22 cellular contexts compared by ENCODE assay signal in the genomic region with DNA sequence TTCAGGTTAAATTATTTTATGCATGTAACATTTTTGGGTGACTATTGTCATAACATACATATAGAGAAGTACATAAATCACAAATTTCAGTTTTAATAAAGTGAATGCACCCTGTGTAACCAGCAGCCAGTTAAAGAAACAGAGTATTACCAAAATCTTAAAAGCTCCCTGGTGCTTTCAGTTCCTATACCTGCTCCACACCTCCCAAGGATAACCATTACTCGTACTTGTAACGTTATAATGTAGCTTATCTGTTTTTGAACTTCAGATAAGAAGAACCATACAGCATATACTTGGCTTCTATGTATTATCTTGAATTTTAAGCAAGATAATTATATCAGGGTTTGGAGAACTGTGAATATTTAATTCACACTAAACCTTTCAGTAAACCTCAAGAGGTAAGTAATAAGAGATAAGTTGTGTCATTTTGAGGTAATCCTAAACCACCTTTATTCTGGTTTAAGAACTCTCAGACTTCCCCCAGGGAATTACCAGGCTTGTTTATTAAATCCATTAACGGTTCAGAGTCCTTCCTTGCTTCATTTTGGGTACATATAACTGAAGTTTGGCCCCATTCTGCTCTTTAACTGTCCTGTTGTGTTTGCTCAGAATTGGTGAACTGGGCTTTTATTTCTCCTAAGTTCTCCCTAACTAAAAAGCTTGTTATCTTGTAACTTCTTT. TPM values are rescaled to one million over a fixed set of nuclear protein-coding genes. Genes with fewer than 3 reads are reported as not detected.
DNase-seq lines count a peak whose midpoint lies in the region; ATAC-seq, FAIRE-seq and TF ChIP-seq lines count a peak whose summit lies in the region.
"Had no signal": no experiment of that assay in that cellular context is flagged by ENCODE, and none has a peak within 500 bp of the region (broad histone marks: within the 10 kb centered on the region; RNA-seq: fewer than 3 reads in every experiment).

No MANE protein-coding gene starts in this region.

- DNase-seq in A549 (ENCODE audit: low read depth in 1 of 2, low spot score in 1 of 2) (no peak), DMS 273 treated with DMSO at 0.1 percent for 48 hours (lab: John Stamatoyannopoulos, UW) (peak; percentile 8), NCI-H2171 (lab: John Stamatoyannopoulos, UW) (peak; percentile 35), HepG2 (ENCODE audit: low spot score) (peak; percentile 70), foreskin fibroblast (no peak), GF-D8 (lab: John Stamatoyannopoulos, UW) (no peak), substantia nigra (lab: John Stamatoyannopoulos, UW) (no peak)
- DNase-seq in activated naive CD4-positive, alpha-beta T cell treated with anti-CD3 and anti-CD28 coated beads for 36 hours: no peak
- DNase-seq: activated CD4-positive, alpha-beta memory T cell treated with anti-CD3 and anti-CD28 coated beads, Interleukin-2, amount 10 ng/mL, durations not matched to agents 7 days and 5 days; activated naive CD4-positive, alpha-beta T cell treated with Interleukin-2 at 50 U/mL for 16 hours; anterior cingulate cortex; cortex of kidney; left cardiac atrium; midbrain; NCI-H1092; NCI-H774 had no signal

- peaks cover 22% of the 10 kb centered on the region for H3K4me1 ChIP-seq in A549
- H3K4me1 ChIP-seq in HepG2 (ENCODE audit: insufficient read depth, low read length): peaks cover 38% of the 10 kb centered on the region

- H3K9me3 ChIP-seq in A549 (peaks cover 20% of the 10 kb centered on the region), HepG2 (ENCODE audit: low read length) (peaks cover 5% of the 10 kb centered on the region)

- H3K27ac ChIP-seq in A549: no peak overlapping the region
- H3K27ac ChIP-seq in HepG2 (ENCODE audit: extremely low read length, insufficient read depth, low read length): peak overlapping the region; percentile 53
- H3K27ac ChIP-seq in substantia nigra (ENCODE audit: low read depth, low read length, poor library complexity, severe bottlenecking): no peak overlapping the region
- H3K27ac ChIP-seq: cardiac muscle cell had no signal

- H3K79me2 ChIP-seq in HepG2 (ENCODE audit: insufficient read depth, low read length): peaks cover 19% of the 10 kb centered on the region

- peaks cover 54% of the 10 kb centered on the region for H3K4me1 Mint-ChIP-seq in activated naive CD4-positive, alpha-beta T cell treated with anti-CD3 and anti-CD28 coated beads for 36 hours (ENCODE audit: low read depth)

- intact Hi-C loops in HepG2 (cut with micrococcal nuclease; ENCODE audit: unreplicated experiment): no loop called here
- intact Hi-C loops in activated naive CD4-positive, alpha-beta T cell treated with anti-CD3 and anti-CD28 coated beads for 36 hours (cut with micrococcal nuclease): loop anchor here (10.0 kb wide), 1 partner anchor 199 kb away; no protein-coding TSS in a partner anchor

- in situ Hi-C loops in HepG2 (cut with HindIII; ENCODE audit: extremely low pct_ligation_motif_present, low pct_unique_long_range_greater_than_20kb): loop anchor here (5.0 kb wide), 1 partner anchor 58 kb away; a partner anchor contains a TSS

- no peak for TF ChIP-seq EP300 in A549 (IDR thresholded peaks at IDR 0.05)
- peak in 1 of 2 experiments; percentile 75; a peak in 2 of 4 replicates for TF ChIP-seq EP300 in HepG2 (IDR thresholded peaks at IDR 0.05; ENCODE audit: low read depth in 2 of 2, low read length in 2 of 2)
- no peak for TF ChIP-seq EP300 in HepG2 (CRISPR knock-in tag; IDR thresholded peaks at IDR 0.05; ENCODE audit: borderline replicate concordance)

- H3K4me3 Mint-ChIP-seq in activated naive CD4-positive, alpha-beta T cell treated with anti-CD3 and anti-CD28 coated beads for 36 hours: no peak overlapping the region
- H3K4me3 Mint-ChIP-seq: activated CD4-positive, alpha-beta memory T cell treated with anti-CD3 and anti-CD28 coated beads, Interleukin-2, amount 10 ng/mL, durations not matched to agents 7 days and 5 days; CD14-positive monocyte; neural crest cell had no signal

- no peak for TF ChIP-seq POLR2A in A549 (IDR thresholded peaks at IDR 0.05; ENCODE audit: low read length)
- TF ChIP-seq POLR2A in HepG2 (IDR thresholded peaks at IDR 0.05; ENCODE audit: insufficient read depth in 1 of 2, low read depth in 2 of 2, low read length in 2 of 2): no peak

- H3K4me2 ChIP-seq in A549: peak overlapping the region; percentile 6; the same call in 1 of the 3 replicates
- H3K4me2 ChIP-seq in HepG2 (ENCODE audit: low read depth, low read length): peak overlapping the region; percentile 53

- no peaks in the 10 kb centered on the region for H3K27me3 ChIP-seq in HepG2 (ENCODE audit: control insufficient read depth in 1 of 2, insufficient read depth in 2 of 2, low read length in 2 of 2)
- H3K27me3 ChIP-seq: cardiac muscle cell had no signal

- H2AFZ ChIP-seq in HepG2 (ENCODE audit: low read length): no peak overlapping the region

- H3K27ac Mint-ChIP-seq in activated naive CD4-positive, alpha-beta T cell treated with anti-CD3 and anti-CD28 coated beads for 36 hours: no peak overlapping the region
- H3K27ac Mint-ChIP-seq: activated CD4-positive, alpha-beta memory T cell treated with anti-CD3 and anti-CD28 coated beads, Interleukin-2, amount 10 ng/mL, durations not matched to agents 7 days and 5 days; CD14-positive monocyte; progenitor cell of endocrine pancreas had no signal

- no peak for TF ChIP-seq CTCF in A549 (IDR thresholded peaks at IDR 0.05)
- TF ChIP-seq CTCF in HepG2 (CRISPR knock-in tag; IDR thresholded peaks at IDR 0.05): no peak
- no peak for TF ChIP-seq CTCF in foreskin fibroblast (IDR thresholded peaks at IDR 0.05; ENCODE audit: low read depth, low read length)

- ATAC-seq in A549: no peak
- ATAC-seq in HepG2: peak; percentile 95
- ATAC-seq: left cardiac atrium, Right ventricle myocardium inferior had no signal

- 66% methylated on average over 3 of the region's 3 CpGs for WGBS in A549 (ENCODE audit: missing lambda C conversion rate)
- 14% methylated on average over 3 of the region's 3 CpGs for WGBS in HepG2 (ENCODE audit: low lambda C conversion rate)

- CTCF ChIA-PET in A549 (lab: Yijun Ruan, JAX) (interaction anchor here (0.6 to 1.6 kb wide), 4 partner anchors 8 to 143 kb away, joined by 3 read pairs; no protein-coding TSS in a partner anchor), HepG2 (lab: Yijun Ruan, JAX; ENCODE audit: low intra/inter-chr PET ratio, low total read pairs) (no interaction called here)
- CTCF ChIA-PET in activated naive CD4-positive, alpha-beta T cell treated with anti-CD3 and anti-CD28 coated beads for 36 hours (lab: Charles Lee): interaction anchor here (0.7 to 0.8 kb wide), 2 partner anchors 206 to 266 kb away, joined by 3 read pairs; no protein-coding TSS in a partner anchor

- peaks cover 21% of the 10 kb centered on the region for H3K9me3 Mint-ChIP-seq in activated naive CD4-positive, alpha-beta T cell treated with anti-CD3 and anti-CD28 coated beads for 36 hours

- POLR2A ChIA-PET in A549 (lab: Yijun Ruan, JAX) (no interaction called here), HepG2 (lab: Yijun Ruan, JAX) (no interaction called here)

- no peak for FAIRE-seq in A549 (lab: Jason Lieb, UNC)
- FAIRE-seq in HepG2 (lab: Jason Lieb, UNC): peak; percentile 44
- FAIRE-seq: G401.6 had no signal

- H3K27me3 Mint-ChIP-seq in activated naive CD4-positive, alpha-beta T cell treated with anti-CD3 and anti-CD28 coated beads for 36 hours (ENCODE audit: low read depth): no peaks in the 10 kb centered on the region
- H3K27me3 Mint-ChIP-seq: activated CD4-positive, alpha-beta memory T cell treated with anti-CD3 and anti-CD28 coated beads, Interleukin-2, amount 10 ng/mL, durations not matched to agents 7 days and 5 days; progenitor cell of endocrine pancreas had no signal

- H3K4me3 ChIP-seq in A549 (no peak overlapping the region), HepG2 (replicated peaks in 1 of 3; ENCODE audit: insufficient read depth in 1 of 3, low read depth in 2 of 3, low read length in 3 of 3) (peak overlapping the region in 1 of 3 experiments; percentile 15; a peak in 1 of 6 replicates), foreskin fibroblast (ENCODE audit: low read depth in 1 of 2, low read length in 2 of 2) (no peak overlapping the region)
- H3K4me3 ChIP-seq: cardiac muscle cell had no signal

- no peak overlapping the region for H3K9ac ChIP-seq in HepG2 (ENCODE audit: insufficient read depth, low read depth, low read length)

- TF ChIP-seq RAD21 in A549 (conservative IDR thresholded peaks at IDR 0.05 in 1 of 2, IDR thresholded peaks at IDR 0.05 in 1 of 2) (no peak), HepG2 (CRISPR knock-in tag; IDR thresholded peaks at IDR 0.05) (no peak)

- no peaks in the 10 kb centered on the region for H4K20me1 ChIP-seq in HepG2 (ENCODE audit: insufficient read depth, low read length)

- no TSS peak for BruUV-seq in HepG2 (replicated peaks; lab: Mats Ljungman, UMichigan)

- peaks cover 0 to 5% of the 10 kb centered on the region in 2 experiments; a peak in 1 of 5 replicates for H3K36me3 ChIP-seq in HepG2 (replicated peaks in 1 of 2; ENCODE audit: control insufficient read depth in 1 of 2, insufficient read depth in 2 of 2, low read length in 2 of 2)
- H3K36me3 ChIP-seq: cardiac muscle cell had no signal

- H3K36me3 Mint-ChIP-seq in activated naive CD4-positive, alpha-beta T cell treated with anti-CD3 and anti-CD28 coated beads for 36 hours (ENCODE audit: low read depth): peaks cover 19% of the 10 kb centered on the region

RNA-seq across cellular contexts. Expression of a gene that starts 58.6 kb away (rescaled TPM):
- polyA plus RNA-seq in A549 (2011; rRNA removed) (55.7 and 71.0 TPM in 2 replicates), A549 (2017; fragmentation: RNase III; extraction: RNeasy Plus Mini Kit Qiagen cat#74134 plus additional on column Dnase treatment) (17.7 to 19.5 TPM (median 17.9 TPM) in 3 replicates), HepG2 (2011; rRNA removed) (13.5 and 18.0 TPM in 2 replicates)
- 12.3 and 13.7 TPM in 2 replicates for polyA plus RNA-seq in A549 (2012; cell fraction: cytosol; rRNA removed)
- 10.3 and 14.2 TPM in 2 replicates for polyA plus RNA-seq in A549 (2012; cell fraction: nucleus; rRNA removed)
- 67.1 and 80.2 TPM in 2 replicates for polyA minus RNA-seq in A549 (2011; rRNA and poly(A)+ RNA removed)
- 25.3 and 28.0 TPM in 2 replicates for total RNA-seq in HepG2 (2016; rRNA removed; fragmentation: Illumina TruSeq; extraction: Trizol)
- 80.7 and 82.8 TPM in 2 replicates for total RNA-seq in HepG2 (2016; cell fraction: cytosol; rRNA removed; fragmentation: Illumina TruSeq; extraction: Trizol; ENCODE audit: low read depth)
- 19.9 and 24.2 TPM in 2 replicates for total RNA-seq in HepG2 (2016; cell fraction: insoluble cytoplasmic fraction; rRNA removed; fragmentation: Illumina TruSeq; extraction: Trizol)
- total RNA-seq in HepG2 (2016; cell fraction: membrane; rRNA removed; fragmentation: Illumina TruSeq; extraction: Trizol): 18.5 and 22.8 TPM in 2 replicates
- 34.7 and 44.8 TPM in 2 replicates for total RNA-seq in HepG2 (2016; cell fraction: nucleus; rRNA removed; fragmentation: Illumina TruSeq; extraction: Trizol)
- polyA plus RNA-seq in HepG2 (2011; cell fraction: cytosol; rRNA removed): 9.8 and 13.3 TPM in 2 replicates
- 6.6 and 8.6 TPM in 2 replicates for polyA plus RNA-seq in HepG2 (2011; cell fraction: nucleus; rRNA removed)
- 6.9 and 8.2 TPM in 2 replicates for polyA plus RNA-seq in HepG2 (2012)
- polyA plus RNA-seq in HepG2 (2016; cell fraction: cytosol; fragmentation: Illumina TruSeq; extraction: Trizol; ENCODE audit: low read depth): 0.61 and 0.95 TPM in 2 replicates
- polyA plus RNA-seq in HepG2 (2016; cell fraction: insoluble cytoplasmic fraction; fragmentation: Illumina TruSeq; extraction: Trizol; ENCODE audit: low read depth): 9.0 and 9.3 TPM in 2 replicates
- 1.7 and 2.1 TPM in 2 replicates for polyA plus RNA-seq in HepG2 (2016; cell fraction: membrane; fragmentation: Illumina TruSeq; extraction: Trizol; ENCODE audit: low read depth)
- polyA plus RNA-seq in HepG2 (2016; cell fraction: nucleus; fragmentation: Illumina TruSeq; extraction: Trizol; ENCODE audit: insufficient read depth, low read depth): 17.9 and 20.3 TPM in 2 replicates
- polyA minus RNA-seq in HepG2 (2011; rRNA and poly(A)+ RNA removed; ENCODE audit: low replicate concordance): 32.9 and 35.0 TPM in 2 replicates
- polyA minus RNA-seq in HepG2 (2011; cell fraction: cytosol; rRNA and poly(A)+ RNA removed): 31.9 and 43.3 TPM in 2 replicates
- 48.0 and 49.5 TPM in 2 replicates for polyA minus RNA-seq in HepG2 (2011; cell fraction: nucleus; rRNA and poly(A)+ RNA removed)
- total RNA-seq in activated naive CD4-positive, alpha-beta T cell treated with anti-CD3 and anti-CD28 coated beads for 36 hours: 10 to 100 TPM; 18.8 to 22.8 TPM

Comparison
In these comparisons a context has a peak if more than half of its experiments do, and no peak if none do; other contexts are left out.
1. DNase-seq: peak in DMS 273 treated with DMSO at 0.1 percent for 48 hours (single experiment), NCI-H2171 (single experiment) and HepG2 (single experiment); none in A549 (0 of 2), foreskin fibroblast (0 of 2), activated naive CD4-positive, alpha-beta T cell treated with anti-CD3 and anti-CD28 coated beads for 36 hours (single experiment), GF-D8 (single experiment) and substantia nigra (0 of 49).